In the genomic region with DNA sequence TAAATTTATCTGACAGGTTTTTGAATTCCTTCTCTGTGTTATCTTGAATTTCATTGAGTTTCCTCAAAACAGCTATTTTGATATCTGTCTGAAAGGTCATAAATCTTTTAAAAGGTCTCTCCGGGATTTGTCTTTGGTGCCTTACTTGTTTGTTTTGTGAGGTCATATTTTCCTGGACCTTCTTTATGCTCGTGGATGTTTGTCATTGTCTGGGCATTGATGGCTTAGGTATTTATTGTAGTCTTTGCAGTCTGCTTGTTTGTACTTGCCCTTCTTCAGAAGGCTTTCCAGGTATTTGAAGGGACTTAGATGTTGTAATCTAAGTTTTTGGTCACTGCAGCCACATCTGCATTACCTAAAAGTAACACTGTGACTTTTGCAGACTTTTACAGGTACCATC, we compare ENCODE assay signal across 1 cellular context.
TF ChIP-seq lines count a peak whose summit lies in the region.

No MANE protein-coding gene starts in this region.

TF ChIP-seq in HEK293, 187 proteins besides CTCF, POLR2A, EP300 and RAD21 (continued from another document):
- TF ChIP-seq, protein P1, sequence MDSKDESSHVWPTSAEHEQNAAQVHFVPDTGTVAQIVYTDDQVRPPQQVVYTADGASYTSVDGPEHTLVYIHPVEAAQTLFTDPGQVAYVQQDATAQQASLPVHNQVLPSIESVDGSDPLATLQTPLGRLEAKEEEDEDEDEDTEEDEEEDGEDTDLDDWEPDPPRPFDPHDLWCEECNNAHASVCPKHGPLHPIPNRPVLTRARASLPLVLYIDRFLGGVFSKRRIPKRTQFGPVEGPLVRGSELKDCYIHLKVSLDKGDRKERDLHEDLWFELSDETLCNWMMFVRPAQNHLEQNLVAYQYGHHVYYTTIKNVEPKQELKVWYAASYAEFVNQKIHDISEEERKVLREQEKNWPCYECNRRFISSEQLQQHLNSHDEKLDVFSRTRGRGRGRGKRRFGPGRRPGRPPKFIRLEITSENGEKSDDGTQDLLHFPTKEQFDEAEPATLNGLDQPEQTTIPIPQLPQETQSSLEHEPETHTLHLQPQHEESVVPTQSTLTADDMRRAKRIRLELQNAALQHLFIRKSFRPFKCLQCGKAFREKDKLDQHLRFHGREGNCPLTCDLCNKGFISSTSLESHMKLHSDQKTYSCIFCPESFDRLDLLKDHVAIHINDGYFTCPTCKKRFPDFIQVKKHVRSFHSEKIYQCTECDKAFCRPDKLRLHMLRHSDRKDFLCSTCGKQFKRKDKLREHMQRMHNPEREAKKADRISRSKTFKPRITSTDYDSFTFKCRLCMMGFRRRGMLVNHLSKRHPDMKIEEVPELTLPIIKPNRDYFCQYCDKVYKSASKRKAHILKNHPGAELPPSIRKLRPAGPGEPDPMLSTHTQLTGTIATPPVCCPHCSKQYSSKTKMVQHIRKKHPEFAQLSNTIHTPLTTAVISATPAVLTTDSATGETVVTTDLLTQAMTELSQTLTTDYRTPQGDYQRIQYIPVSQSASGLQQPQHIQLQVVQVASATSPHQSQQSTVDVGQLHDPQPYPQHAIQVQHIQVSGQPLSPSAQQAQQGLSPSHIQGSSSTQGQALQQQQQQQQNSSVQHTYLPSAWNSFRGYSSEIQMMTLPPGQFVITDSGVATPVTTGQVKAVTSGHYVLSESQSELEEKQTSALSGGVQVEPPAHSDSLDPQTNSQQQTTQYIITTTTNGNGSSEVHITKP (tag by site-specific recombination; IDR thresholded peaks at IDR 0.05), result peak; percentile 22; the same call in 1 of the 2 replicates
- TF ChIP-seq ZNF623 (tag by site-specific recombination; IDR thresholded peaks at IDR 0.05) (no peak), OVOL3 (tag by site-specific recombination; IDR thresholded peaks at IDR 0.05) (peak; percentile 78), ZNF146 (tag by site-specific recombination; IDR thresholded peaks at IDR 0.05) (no peak), ZNF248 (tag by site-specific recombination; IDR thresholded peaks at IDR 0.05) (no peak), ZNF776 (tag by site-specific recombination; IDR thresholded peaks at IDR 0.05; ENCODE audit: borderline replicate concordance) (no peak), ZNF596 (tag by site-specific recombination; IDR thresholded peaks at IDR 0.05) (no peak), REPIN1 (tag by site-specific recombination; IDR thresholded peaks at IDR 0.05; ENCODE audit: low read depth) (no peak), ZNF501 (tag by site-specific recombination; IDR thresholded peaks at IDR 0.05) (no peak), ZBTB48 (tag by site-specific recombination; IDR thresholded peaks at IDR 0.05) (no peak), ZNF768 (tag by site-specific recombination; IDR thresholded peaks at IDR 0.05) (no peak), ZNF2 (tag by site-specific recombination; IDR thresholded peaks at IDR 0.05) (0 out of 2 replicates have a peak, but pooled peaks have one; percentile 51), ZNF350 (tag by site-specific recombination; IDR thresholded peaks at IDR 0.05) (no peak), ZIC2 (tag by site-specific recombination; IDR thresholded peaks at IDR 0.05) (no peak), HOXD13 (CRISPR knock-in tag; IDR thresholded peaks at IDR 0.05; ENCODE audit: borderline replicate concordance) (0 out of 2 replicates have a peak, but pooled peaks have one; percentile 67), ZNF221 (tag by site-specific recombination; IDR thresholded peaks at IDR 0.05; ENCODE audit: borderline replicate concordance) (no peak), ZNF26 (tag by site-specific recombination; IDR thresholded peaks at IDR 0.05) (no peak), SALL2 (tag by site-specific recombination; IDR thresholded peaks at IDR 0.05; ENCODE audit: borderline replicate concordance) (no peak)
- TF ChIP-seq, protein P2, sequence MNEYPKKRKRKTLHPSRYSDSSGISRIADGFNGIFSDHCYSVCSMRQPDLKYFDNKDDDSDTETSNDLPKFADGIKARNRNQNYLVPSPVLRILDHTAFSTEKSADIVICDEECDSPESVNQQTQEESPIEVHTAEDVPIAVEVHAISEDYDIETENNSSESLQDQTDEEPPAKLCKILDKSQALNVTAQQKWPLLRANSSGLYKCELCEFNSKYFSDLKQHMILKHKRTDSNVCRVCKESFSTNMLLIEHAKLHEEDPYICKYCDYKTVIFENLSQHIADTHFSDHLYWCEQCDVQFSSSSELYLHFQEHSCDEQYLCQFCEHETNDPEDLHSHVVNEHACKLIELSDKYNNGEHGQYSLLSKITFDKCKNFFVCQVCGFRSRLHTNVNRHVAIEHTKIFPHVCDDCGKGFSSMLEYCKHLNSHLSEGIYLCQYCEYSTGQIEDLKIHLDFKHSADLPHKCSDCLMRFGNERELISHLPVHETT (tag by site-specific recombination; IDR thresholded peaks at IDR 0.05), result peak; percentile 89
